In the genomic region with DNA sequence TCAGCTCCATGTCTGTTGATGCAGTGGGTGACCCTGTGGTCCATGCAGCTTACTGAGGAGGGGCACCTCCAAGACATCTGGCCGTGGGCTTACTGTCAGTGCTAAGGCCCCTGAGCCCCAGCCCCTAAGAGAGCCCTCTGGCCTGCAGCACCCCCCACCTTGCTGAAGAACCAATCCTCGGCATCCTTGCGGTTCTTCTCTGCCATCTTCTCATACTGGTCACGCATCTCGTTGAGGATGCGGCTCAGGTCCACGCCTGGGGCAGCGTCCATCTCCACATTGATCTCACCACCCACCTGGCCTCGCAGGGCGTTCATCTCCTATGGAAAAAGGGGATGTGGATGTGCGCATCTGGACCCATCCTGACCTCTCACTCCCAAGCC, we compare ENCODE assay signal across 12 cellular contexts. TPM values are rescaled to one million over a fixed set of nuclear protein-coding genes. Genes with fewer than 3 reads are reported as not detected.
DNase-seq lines count a peak whose midpoint lies in the region; ATAC-seq and TF ChIP-seq lines count a peak whose summit lies in the region.
"Not testable (repeated sequence)": the region's sequence is repeated elsewhere in the genome, so short reads cannot be mapped to it uniquely, and the experiment has no call there.
"Had no signal": no experiment of that assay in that cellular context is flagged by ENCODE, and none has a peak within 500 bp of the region (broad histone marks: within the 10 kb centered on the region; RNA-seq: fewer than 3 reads in every experiment).

No MANE protein-coding gene starts in this region.

- CTCF ChIA-PET in A673 (lab: Charles Lee) = interaction anchor here (1.0 kb wide), 1 partner anchor 42 kb away, joined by 3 read pairs; no protein-coding TSS in a partner anchor
- CTCF ChIA-PET in MCF 10A (lab: Yijun Ruan, JAX) = interaction anchor here (0.6 to 1.2 kb wide), 4 partner anchors 40 to 70 kb away, joined by 3 to 5 read pairs (median 4); no protein-coding TSS in a partner anchor

- H3K27ac Mint-ChIP-seq in MCF 10A (ENCODE audit: low read depth, unreplicated experiment) = peak overlapping the region; percentile 89

- H3K36me3 Mint-ChIP-seq in MCF 10A (ENCODE audit: insufficient read depth, unreplicated experiment) = peaks cover 81% of the 10 kb centered on the region

- not testable (repeated sequence) for H2BK15ac ChIP-seq in neuronal stem cell (ENCODE audit: low read length)

- POLR2A ChIA-PET in A673 (lab: Charles Lee; ENCODE audit: low non-redundant PET) = not testable (repeated sequence)
- POLR2A ChIA-PET in MCF 10A (lab: Yijun Ruan, JAX) = interaction anchor here (0.7 to 13.2 kb wide), 8 partner anchors 8 to 893 kb away, joined by 3 to 366 read pairs (median 4); a partner anchor contains a TSS

- H4K8ac ChIP-seq in neuronal stem cell (ENCODE audit: low read depth, low read length) = not testable (repeated sequence)

- intact Hi-C loops in A673 (cut with micrococcal nuclease; ENCODE audit: unreplicated experiment); MCF 10A (cut with micrococcal nuclease); vagina (cut with DNase I): not testable (repeated sequence)

- peak overlapping the region; percentile 75 for H3K27ac ChIP-seq in A673 (ENCODE audit: low read depth, low read length, poor library complexity, severe bottlenecking)
- peak overlapping the region; percentile 99 for H3K27ac ChIP-seq in RWPE2 (ENCODE audit: poor library complexity, severe bottlenecking)
- H3K27ac ChIP-seq in neuronal stem cell (replicated peaks; ENCODE audit: low read length) = not testable (repeated sequence)
- peak overlapping the region; percentile 53 for H3K27ac ChIP-seq in vagina

- H2AK5ac ChIP-seq in neuronal stem cell (ENCODE audit: low read depth, low read length) = not testable (repeated sequence)

- H3K9me3 Mint-ChIP-seq in MCF 10A (ENCODE audit: unreplicated experiment) = not testable (repeated sequence)

- TF ChIP-seq CTCF in A673 (conservative IDR thresholded peaks at IDR 0.05; ENCODE audit: low read depth, low read length); RWPE2 (IDR thresholded peaks at IDR 0.05; ENCODE audit: poor library complexity, severe bottlenecking); MCF 10A (IDR thresholded peaks at IDR 0.05; ENCODE audit: unreplicated experiment); epithelial cell of esophagus (IDR thresholded peaks at IDR 0.05; ENCODE audit: insufficient read depth, low read depth, low read length, missing control alignments); vagina (IDR thresholded peaks at IDR 0.05): not testable (repeated sequence)

- peaks cover 47% of the 10 kb centered on the region for H3K4me1 Mint-ChIP-seq in MCF 10A (ENCODE audit: insufficient read depth, unreplicated experiment)

- DNase-seq in A673 (ENCODE audit: low spot score); MCF 10A (ENCODE audit: unreplicated experiment); neuronal stem cell (ENCODE audit: low spot score); vagina (ENCODE audit: extremely low spot score in 2 of 2): not testable (repeated sequence)
- DNase-seq in RWPE2 (ENCODE audit: low spot score) (peak; percentile 58), epithelial cell of esophagus (ENCODE audit: low read depth) (peak; percentile 93), mesenteric fat pad (ENCODE audit: low spot score) (peak; percentile 78)

- not testable (repeated sequence) for H2BK12ac ChIP-seq in neuronal stem cell (ENCODE audit: low read length)

- not testable (repeated sequence) for H3K4me3 ChIP-seq in A673 (ENCODE audit: low read depth, low read length, poor library complexity, severe bottlenecking); neuronal stem cell (ENCODE audit: low read length in 2 of 2); skeletal muscle satellite cell (ENCODE audit: low read length); vagina
- H3K4me3 ChIP-seq in RWPE2 (ENCODE audit: severe bottlenecking) = peak overlapping the region; percentile 49
- peak overlapping the region; percentile 66 for H3K4me3 ChIP-seq in epithelial cell of esophagus (ENCODE audit: low read length)

- not testable (repeated sequence) for H3K36me3 ChIP-seq in A673 (ENCODE audit: insufficient read depth, low read length, poor library complexity, severe bottlenecking); neuronal stem cell (replicated peaks in 1 of 2; ENCODE audit: control insufficient read depth in 2 of 2, insufficient read depth in 2 of 2, low read length in 2 of 2); skeletal muscle satellite cell (ENCODE audit: insufficient read depth, low read length); vagina
- peaks cover 38% of the 10 kb centered on the region for H3K36me3 ChIP-seq in RWPE2 (ENCODE audit: low read depth)

- H3K23ac ChIP-seq in neuronal stem cell (ENCODE audit: low read depth, low read length, poor library complexity) = not testable (repeated sequence)

- H3K27me3 Mint-ChIP-seq in MCF 10A (ENCODE audit: insufficient read depth, unreplicated experiment) = not testable (repeated sequence)

- not testable (repeated sequence) for H2BK120ac ChIP-seq in neuronal stem cell (ENCODE audit: low read depth, low read length)

- not testable (repeated sequence) for ATAC-seq in RWPE2 (ENCODE audit: low read depth)

- H3K4me2 ChIP-seq in neuronal stem cell (ENCODE audit: insufficient read depth, low read length, poor library complexity, severe bottlenecking) = not testable (repeated sequence)
- H3K4me2 ChIP-seq in skeletal muscle satellite cell (ENCODE audit: low read length) = peak overlapping the region; percentile 60

- H3K4me3 Mint-ChIP-seq in MCF 10A (ENCODE audit: unreplicated experiment) = peak overlapping the region; percentile 86

- BruUV-seq in A673 (replicated peaks; lab: Mats Ljungman, UMichigan); MCF 10A (replicated peaks; lab: Mats Ljungman, UMichigan): not testable (repeated sequence)

- H3K79me1 ChIP-seq in neuronal stem cell (ENCODE audit: low read depth, low read length) = not testable (repeated sequence)

- H3K4me1 ChIP-seq in A673 (ENCODE audit: insufficient read depth, low read length, poor library complexity, severe bottlenecking) (peaks cover 17% of the 10 kb centered on the region), RWPE2 (ENCODE audit: insufficient read depth, poor library complexity, severe bottlenecking) (peaks cover 21% of the 10 kb centered on the region), neuronal stem cell (ENCODE audit: control insufficient read depth in 2 of 2, insufficient read depth in 1 of 2, low read depth in 1 of 2, low read length in 2 of 2) (peaks cover 0 to 13% of the 10 kb centered on the region in 2 donors), vagina (peaks cover 46% of the 10 kb centered on the region)
- H3K4me1 ChIP-seq in skeletal muscle satellite cell (ENCODE audit: control insufficient read depth, insufficient read depth, low read length) = not testable (repeated sequence)

- not testable (repeated sequence) for TF ChIP-seq POLR2A in vagina (IDR thresholded peaks at IDR 0.05)

- H3K27me3 ChIP-seq in A673 (replicated peaks; ENCODE audit: insufficient read depth, low read depth, low read length, poor library complexity); RWPE2 (ENCODE audit: insufficient read depth, poor library complexity, severe bottlenecking); neuronal stem cell (ENCODE audit: control insufficient read depth in 3 of 3, insufficient read depth in 3 of 3, low read depth in 1 of 3, low read length in 3 of 3); vagina: not testable (repeated sequence)
- peaks cover 15% of the 10 kb centered on the region for H3K27me3 ChIP-seq in skeletal muscle satellite cell (ENCODE audit: control insufficient read depth, insufficient read depth, low read length)

- peak overlapping the region; percentile 51 for H3K18ac ChIP-seq in neuronal stem cell (ENCODE audit: low read length)

- not testable (repeated sequence) for H4K91ac ChIP-seq in neuronal stem cell (ENCODE audit: low read depth, low read length, poor library complexity)

- not testable (repeated sequence) for H3K4ac ChIP-seq in neuronal stem cell (ENCODE audit: low read length)

- H2AFZ ChIP-seq in neuronal stem cell (ENCODE audit: low read length) = not testable (repeated sequence)

- not testable (repeated sequence) for H2BK5ac ChIP-seq in neuronal stem cell (ENCODE audit: low read length)

- H3K9ac ChIP-seq in neuronal stem cell (ENCODE audit: low read depth, low read length, poor library complexity); skeletal muscle satellite cell (ENCODE audit: low read depth, low read length): not testable (repeated sequence)

- no CpG with 5 or more reads among the region's 11 CpGs for WGBS in neuronal stem cell (ENCODE audit: extremely low coverage in 2 of 2, insufficient read length in 2 of 2, insufficient replicate concordance in 1 of 2), 2 donors

- not testable (repeated sequence) for H3K14ac ChIP-seq in neuronal stem cell (ENCODE audit: low read length)

- H3K9me3 ChIP-seq in A673 (ENCODE audit: low read depth, low read length, poor library complexity, severe bottlenecking); RWPE2 (ENCODE audit: severe bottlenecking); neuronal stem cell (replicated peaks in 1 of 2; ENCODE audit: control insufficient read depth in 2 of 2, insufficient read depth in 1 of 2, low read depth in 1 of 2, low read length in 2 of 2); skeletal muscle satellite cell (replicated peaks; ENCODE audit: low read length); vagina: not testable (repeated sequence)

RNA-seq across cellular contexts. Expression of a gene that starts 2.9 kb away (rescaled TPM):
- total RNA-seq in A673 (2021) (54.1 and 82.2 TPM in 2 replicates), MCF 10A (2022) (1,990 and 4,105 TPM in 2 replicates), mesenteric fat pad (not detected), vagina (165 TPM)
- 0.07 TPM for polyA plus RNA-seq in neuronal stem cell (2013, experiment 1 of 2)
- polyA plus RNA-seq in neuronal stem cell (2013, experiment 2 of 2) = 0.03 TPM
- total RNA-seq in skeletal muscle satellite cell (2012; rRNA removed) = 0.25 and 1.7 TPM in 2 replicates
- total RNA-seq: CD4-positive, CD25-positive, alpha-beta regulatory T cell had no signal
- polyA plus RNA-seq: CD4-positive, CD25-positive, alpha-beta regulatory T cell had no signal

RNA-seq across cellular contexts. Expression of a gene that starts 8.9 kb away (rescaled TPM):
- total RNA-seq in A673 (2021) (not detected in 2 replicates), MCF 10A (2022) (74.5 and 109 TPM in 2 replicates), mesenteric fat pad (5.5 TPM), vagina (872 TPM)
- polyA plus RNA-seq in neuronal stem cell (2013, experiment 1 of 2) = not detected
- polyA plus RNA-seq in neuronal stem cell (2013, experiment 2 of 2) = 0.03 TPM
- 0.25 TPM in 1 of 2 replicates, not detected in the other for total RNA-seq in skeletal muscle satellite cell (2012; rRNA removed)
- total RNA-seq: CD4-positive, CD25-positive, alpha-beta regulatory T cell; H1 had no signal
- polyA plus RNA-seq: CD4-positive, CD25-positive, alpha-beta regulatory T cell; H1 had no signal

RNA-seq across cellular contexts. Expression of a gene that starts 34.7 kb away (rescaled TPM):
- total RNA-seq in A673 (2021) (not detected in 2 replicates), MCF 10A (2022) (696 and 1,755 TPM in 2 replicates), mesenteric fat pad (1.00 TPM), vagina (1,546 TPM)
- polyA plus RNA-seq in neuronal stem cell (2013, experiment 1 of 2) = not detected
- not detected for polyA plus RNA-seq in neuronal stem cell (2013, experiment 2 of 2)
- not detected in 2 replicates for total RNA-seq in skeletal muscle satellite cell (2012; rRNA removed)
- total RNA-seq: CD4-positive, CD25-positive, alpha-beta regulatory T cell; H1; HT-29 had no signal
- polyA plus RNA-seq: CD4-positive, CD25-positive, alpha-beta regulatory T cell had no signal

RNA-seq across cellular contexts. Expression of a gene that starts 49.6 kb away (rescaled TPM):
- total RNA-seq in A673 (2021) = not detected in 2 replicates
- 0.21 and 0.27 TPM in 2 replicates for total RNA-seq in MCF 10A (2022)
- total RNA-seq in mesenteric fat pad = not detected
- polyA plus RNA-seq in neuronal stem cell (2013, experiment 1 of 2) = not detected
- polyA plus RNA-seq in neuronal stem cell (2013, experiment 2 of 2) = not detected
- total RNA-seq in skeletal muscle satellite cell (2012; rRNA removed) = not detected in 2 replicates
- not detected for total RNA-seq in vagina
- total RNA-seq: CD4-positive, CD25-positive, alpha-beta regulatory T cell; Daoy; H1; HT-29 had no signal
- polyA plus RNA-seq: CD4-positive, CD25-positive, alpha-beta regulatory T cell; H1 had no signal

Comparison
In these comparisons a context has a peak if more than half of its experiments do, and no peak if none do; other contexts are left out.
1. RNA of a gene that starts 2.9 kb away (total RNA-seq): 1,990 to 4,105 TPM in MCF 10A, 165 TPM in vagina (single experiment) and 54.1 to 82.2 TPM in A673; not detected in mesenteric fat pad (single experiment); every median in the first group is over 10 times any median in the second.
2. RNA of a gene that starts 8.9 kb away (total RNA-seq): 872 TPM in vagina (single experiment) and 74.5 to 109 TPM in MCF 10A; 5.5 TPM in mesenteric fat pad (single experiment) and not detected in A673; every median in the first group is over 10 times any median in the second.
3. RNA of a gene that starts 34.7 kb away (total RNA-seq): 696 to 1,755 TPM in MCF 10A and 1,546 TPM in vagina (single experiment); 1.00 TPM in mesenteric fat pad (single experiment) and not detected in A673; every median in the first group is over 100 times any median in the second.